Comparison of ENCODE assay signal across 9 cellular contexts in the genomic region with DNA sequence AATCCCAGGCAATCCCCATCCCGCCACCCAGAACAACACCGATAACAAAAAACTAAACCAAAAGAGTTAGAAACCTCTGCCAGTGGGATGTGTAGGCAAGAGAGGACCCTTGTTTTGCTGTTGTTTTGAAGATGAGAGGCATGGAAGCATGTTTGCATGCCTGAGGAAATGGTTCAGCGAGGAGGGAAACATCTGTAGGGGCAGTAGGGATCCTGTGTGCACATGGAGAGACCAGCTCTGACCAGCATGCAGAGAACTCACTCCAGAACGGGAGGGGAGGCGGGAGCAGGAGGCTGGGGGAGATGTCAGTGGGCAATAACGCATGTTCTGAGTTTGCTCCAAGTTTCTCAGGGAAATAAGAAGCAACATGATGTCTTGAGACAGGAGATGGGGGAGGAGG. TPM values are rescaled to one million over a fixed set of nuclear protein-coding genes. Genes with fewer than 3 reads are reported as not detected.
"Had no signal": no experiment of that assay in that cellular context is flagged by ENCODE, and none has a peak within 500 bp of the region (broad histone marks: within the 10 kb centered on the region; RNA-seq: fewer than 3 reads in every experiment).

No MANE protein-coding gene starts in this region.

- H3K27ac ChIP-seq: GM23248, HL-60 had no signal

- ATAC-seq: HepG2 had no signal

- H3K27ac Mint-ChIP-seq: H9, IgD-negative memory B cell had no signal

- DNase-seq: GM23248, H9, HCEC 1CT, KG1 had no signal

- H3K27me3 Mint-ChIP-seq: IgD-negative memory B cell had no signal

- H3K36me3 Mint-ChIP-seq: IgD-negative memory B cell had no signal

- H3K4me3 ChIP-seq: GM23248 had no signal

- H3K4me3 Mint-ChIP-seq: H9, IgD-negative memory B cell had no signal

- H2AFZ ChIP-seq: GM23248 had no signal

RNA-seq across cellular contexts. Expression of gene CLDN14, which starts 5.3 kb away (rescaled TPM):
- total RNA-seq: GM23248, H1, H9, HT1080 had no signal
- polyA plus RNA-seq: GM23248, IgD-negative memory B cell had no signal
